Comparison of ENCODE assay signal across 34 cellular contexts in genomic region chr14:101259748-101260147, GRCh38.
"Had no signal": no experiment of that assay in that cellular context is flagged by ENCODE, and none has a peak within 500 bp of the region (broad histone marks: within the 10 kb centered on the region; RNA-seq: fewer than 3 reads in every experiment).

No MANE protein-coding gene starts in this region.

- H3K36me3 ChIP-seq: MG63 had no signal

- H3K4me3 ChIP-seq: MG63 had no signal

- H3K27me3 ChIP-seq: MG63 had no signal

- H3K9me3 ChIP-seq: MG63 had no signal

- DNase-seq: Karpas-422, Kasumi-1, MG63, MM.1S, MV-4-11, NCI-H1048, NCI-H1092, NCI-H1092 treated with DMSO at 0.1 percent for 48 hours, NCI-H1105, NCI-H1105 treated with DMSO at 0.1 percent for 48 hours, NCI-H1417, NCI-H1417 treated with DMSO at 0.1 percent for 48 hours, NCI-H1436, NCI-H1436 treated with DMSO at 0.1 percent for 48 hours, NCI-H146, NCI-H1694, NCI-H1694 treated with DMSO at 0.1 percent for 48 hours, NCI-H187, NCI-H187 treated with DMSO at 0.1 percent for 48 hours, NCI-H1930, NCI-H2029, NCI-H2029 treated with DMSO at 0.1 percent for 48 hours, NCI-H2081, NCI-H2081 treated with DMSO at 0.1 percent for 48 hours, NCI-H2107, NCI-H2171, NCI-H2171 treated with DMSO at 0.1 percent for 48 hours, NCI-H2227 treated with DMSO at 0.1 percent for 48 hours, NCI-H226, NCI-H345, NCI-H446, NCI-H446 treated with DMSO at 0.1 percent for 48 hours, NCI-H510A, NCI-H510A treated with DMSO at 0.1 percent for 48 hours had no signal
